In the genomic region with DNA sequence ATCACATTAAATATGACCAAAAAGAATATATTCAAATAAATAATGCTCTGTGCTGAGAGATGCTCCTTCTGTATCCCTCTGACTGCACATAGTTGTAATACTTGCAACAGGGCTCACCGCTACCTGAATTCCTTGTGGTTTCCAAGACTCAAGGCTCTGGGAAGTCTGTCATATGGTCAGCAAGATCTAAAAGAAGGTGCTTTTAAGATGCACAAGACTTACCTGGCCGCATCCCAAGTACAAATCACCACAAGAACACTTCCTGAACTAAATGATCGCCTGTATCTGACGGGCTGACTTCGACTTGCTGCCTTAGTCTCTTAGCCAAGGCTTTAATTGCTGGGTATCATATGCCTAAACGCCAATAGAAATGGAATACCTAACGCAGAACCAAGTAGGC, we compare ENCODE assay signal across 32 cellular contexts.
A peak's percentile ranks its signal among the peaks of the same experiment; 100 is the strongest.
DNase-seq lines count a peak whose midpoint lies in the region; ATAC-seq, FAIRE-seq and TF ChIP-seq lines count a peak whose summit lies in the region.
"Had no signal": no experiment of that assay in that cellular context is flagged by ENCODE, and none has a peak within 500 bp of the region (broad histone marks: within the 10 kb centered on the region; RNA-seq: fewer than 3 reads in every experiment).

No MANE protein-coding gene starts in this region.

- H3K4ac ChIP-seq in IMR-90 (ENCODE audit: low read depth, low read length) = no peak overlapping the region

- CTCF ChIA-PET in IMR-90 (lab: Yijun Ruan, JAX) = interaction anchor here (0.7 kb wide), 1 partner anchor 85 kb away, joined by 5 read pairs; no protein-coding TSS in a partner anchor

- no peak overlapping the region for H2BK15ac ChIP-seq in IMR-90 (ENCODE audit: low read depth, low read length)

- no peak overlapping the region; the same call in 1 of the 2 replicates for H3K14ac ChIP-seq in IMR-90 (replicated peaks; ENCODE audit: low read depth, low read length)

- H4K20me1 ChIP-seq in IMR-90 (ENCODE audit: insufficient read depth, low read length) = peaks cover 3% of the 10 kb centered on the region; the same call in 1 of the 2 replicates
- H4K20me1 ChIP-seq in astrocyte (ENCODE audit: insufficient read depth, low read length) = peaks cover 11% of the 10 kb centered on the region

- H3K4me3 Mint-ChIP-seq in astrocyte (ENCODE audit: unreplicated experiment) = no peak overlapping the region
- H3K4me3 Mint-ChIP-seq: activated CD4-positive, alpha-beta T cell treated with anti-CD3 and anti-CD28 coated beads, Interleukin-2, amount 10 ng/mL, durations not matched to agents 7 days and 5 days; activated CD8-positive, alpha-beta memory T cell treated with anti-CD3 and anti-CD28 coated beads, Interleukin-2, amount 10 ng/mL, durations not matched to agents 7 days and 5 days; activated T-cell treated with anti-CD3 and anti-CD28 coated beads, Interleukin-2, amount 50 U/mL, for 72 hours; mesothelial cell of epicardium; naive thymus-derived CD4-positive, alpha-beta T cell had no signal

- H2BK20ac ChIP-seq in IMR-90 (ENCODE audit: low read depth, low read length) = no peak overlapping the region

- DNase-seq in ACHN (peak; percentile 27), IMR-90 (peak; percentile 68), astrocyte (ENCODE audit: low read depth) (peak; percentile 83), iris pigment epithelial cell (ENCODE audit: low read depth) (peak; percentile 59), left ventricle myocardium inferior (no peak), NCI-H226 (no peak), NCI-H1417 treated with DMSO at 0.1 percent for 48 hours (lab: John Stamatoyannopoulos, UW) (no peak)
- no peak for DNase-seq in activated naive CD4-positive, alpha-beta T cell treated with anti-CD3 and anti-CD28 coated beads, Interleukin-2, amount 50 U/mL, for 16 hours
- DNase-seq: activated CD4-positive, alpha-beta T cell treated with anti-CD3 and anti-CD28 coated beads, Interleukin-2, amount 10 ng/mL, durations not matched to agents 7 days and 5 days; activated CD8-positive, alpha-beta memory T cell treated with anti-CD3 and anti-CD28 coated beads, Interleukin-2, amount 10 ng/mL, durations not matched to agents 7 days and 5 days; activated naive CD4-positive, alpha-beta T cell treated with Interleukin-2 at 50 U/mL for 16 hours; activated T-cell treated with anti-CD3 and anti-CD28 coated beads, Interleukin-2, amount 50 U/mL, for 72 hours; cerebellar nuclear complex; COR-L47; DMS79; effector CD4-positive, alpha-beta T cell; foreskin melanocyte; left ventricle myocardium superior; MG63; naive thymus-derived CD4-positive, alpha-beta T cell; NCI-H1436 treated with DMSO at 0.1 percent for 48 hours; NCI-H2171 treated with DMSO at 0.1 percent for 48 hours; NCI-H748 treated with DMSO at 0.1 percent for 48 hours; OCI-M1; stimulated activated CD4-positive, alpha-beta T cell treated with anti-CD3 and anti-CD28 coated beads, Interleukin-4, amount 100 ng/mL, for 24 hours; stimulated activated naive CD4-positive, alpha-beta T cell; uterus; WERI-Rb-1 had no signal

- H3K27ac Mint-ChIP-seq in astrocyte (ENCODE audit: unreplicated experiment) = peak overlapping the region; percentile 47
- H3K27ac Mint-ChIP-seq: activated CD4-positive, alpha-beta T cell treated with anti-CD3 and anti-CD28 coated beads, Interleukin-2, amount 10 ng/mL, durations not matched to agents 7 days and 5 days; activated CD8-positive, alpha-beta memory T cell treated with anti-CD3 and anti-CD28 coated beads, Interleukin-2, amount 10 ng/mL, durations not matched to agents 7 days and 5 days; activated T-cell treated with anti-CD3 and anti-CD28 coated beads, Interleukin-2, amount 50 U/mL, for 72 hours; mesothelial cell of epicardium; naive thymus-derived CD4-positive, alpha-beta T cell had no signal

- H3K4me1 Mint-ChIP-seq in astrocyte (ENCODE audit: low read depth, unreplicated experiment) = peaks cover 13% of the 10 kb centered on the region
- H3K4me1 Mint-ChIP-seq: activated CD4-positive, alpha-beta T cell treated with anti-CD3 and anti-CD28 coated beads, Interleukin-2, amount 10 ng/mL, durations not matched to agents 7 days and 5 days had no signal

- TF ChIP-seq POLR2A in IMR-90 (IDR thresholded peaks at IDR 0.05; ENCODE audit: low read depth, low read length) = no peak

- H3K4me3 ChIP-seq in IMR-90 (ENCODE audit: insufficient read depth, low read depth, low read length) (no peak overlapping the region), astrocyte (ENCODE audit: insufficient read depth, low read depth, low read length) (no peak overlapping the region), left ventricle myocardium inferior (no peak overlapping the region)
- H3K4me3 ChIP-seq: BLaER1 treated with 17β-estradiol and CSF1 and Interleukin-3, amounts not matched to agents 10 nM and 100 nM; GM12878; MG63; uterus had no signal

- intact Hi-C loops in IMR-90 (cut with micrococcal nuclease) = no loop called here
- intact Hi-C loops in left ventricle myocardium inferior (cut with micrococcal nuclease) = no loop called here

- in situ Hi-C loops in ACHN (cut with HindIII; ENCODE audit: low pct_ligation_motif_present, low pct_unique_long_range_greater_than_20kb, low sequenced_read_pairs) (no loop called here), IMR-90 (cut with MboI; ENCODE audit: low sequenced_read_pairs) (no loop called here)

- FAIRE-seq in astrocyte (lab: Jason Lieb, UNC) = no peak
- FAIRE-seq: GM12878 had no signal

- dilution Hi-C loops in IMR-90 (cut with HindIII; ENCODE audit: low sequenced_read_pairs, unreplicated experiment) = no loop called here

- POLR2A ChIA-PET in IMR-90 (lab: Charles Lee; ENCODE audit: unreplicated experiment) = no interaction called here

- peak; percentile 81 for ATAC-seq in IMR-90 (ENCODE audit: low read depth)
- ATAC-seq: activated CD8-positive, alpha-beta memory T cell treated with anti-CD3 and anti-CD28 coated beads, Interleukin-2, amount 10 ng/mL, durations not matched to agents 7 days and 5 days; activated T-cell treated with anti-CD3 and anti-CD28 coated beads, Interleukin-2, amount 50 U/mL, for 72 hours; GM12878; HCT116; left ventricle myocardium superior; naive thymus-derived CD4-positive, alpha-beta T cell had no signal

- no TSS peak for BruUV-seq in IMR-90 (replicated peaks; lab: Mats Ljungman, UMichigan)

- H2AK5ac ChIP-seq in IMR-90 (ENCODE audit: low read depth, low read length) = no peak overlapping the region

- H3K9ac ChIP-seq in IMR-90 (ENCODE audit: low read depth, low read length) = no peak overlapping the region
- no peak overlapping the region for H3K9ac ChIP-seq in astrocyte (ENCODE audit: low read length)
- H3K9ac ChIP-seq: BLaER1 treated with 17β-estradiol and CSF1 and Interleukin-3, amounts not matched to agents 10 nM and 100 nM had no signal

- H3K4me2 ChIP-seq in IMR-90 (ENCODE audit: low read depth, low read length) = no peak overlapping the region
- H3K4me2 ChIP-seq in astrocyte (ENCODE audit: low read length) = no peak overlapping the region
- H3K4me2 ChIP-seq: BLaER1 treated with 17β-estradiol and CSF1 and Interleukin-3, amounts not matched to agents 10 nM and 100 nM had no signal

- H3K27me3 Mint-ChIP-seq in astrocyte (ENCODE audit: low read depth, unreplicated experiment) = no peaks in the 10 kb centered on the region
- H3K27me3 Mint-ChIP-seq: activated CD4-positive, alpha-beta T cell treated with anti-CD3 and anti-CD28 coated beads, Interleukin-2, amount 10 ng/mL, durations not matched to agents 7 days and 5 days; activated CD8-positive, alpha-beta memory T cell treated with anti-CD3 and anti-CD28 coated beads, Interleukin-2, amount 10 ng/mL, durations not matched to agents 7 days and 5 days; naive thymus-derived CD4-positive, alpha-beta T cell had no signal

- 71% methylated on average over 1 of the region's 7 CpGs; no CpG with 5 or more reads in 1 of the 2 experiments for WGBS in IMR-90 (ENCODE audit: extremely low coverage in 2 of 2, insufficient read length in 1 of 2), 2 experiments

- H3K9me3 ChIP-seq in IMR-90 (ENCODE audit: control insufficient read depth, insufficient read depth, low read length) (no peaks in the 10 kb centered on the region), astrocyte (ENCODE audit: insufficient read depth, low read depth, low read length) (no peaks in the 10 kb centered on the region), left ventricle myocardium inferior (replicated peaks) (no peaks in the 10 kb centered on the region)
- H3K9me3 ChIP-seq: BLaER1 treated with 17β-estradiol and CSF1 and Interleukin-3, amounts not matched to agents 10 nM and 100 nM; MG63; uterus had no signal

- H2BK120ac ChIP-seq in IMR-90 (ENCODE audit: low read depth, low read length) = no peak overlapping the region

- H3K36me3 ChIP-seq in IMR-90 (ENCODE audit: control insufficient read depth, insufficient read depth, low read length) = peaks cover 9% of the 10 kb centered on the region
- no peaks in the 10 kb centered on the region for H3K36me3 ChIP-seq in astrocyte (ENCODE audit: insufficient read depth, low read length)
- peaks cover 19% of the 10 kb centered on the region for H3K36me3 ChIP-seq in left ventricle myocardium inferior
- H3K36me3 ChIP-seq: uterus had no signal

- H4K5ac ChIP-seq in IMR-90 (ENCODE audit: low read depth, low read length) = no peak overlapping the region

- H3K23ac ChIP-seq in IMR-90 (ENCODE audit: low read depth, low read length) = no peak overlapping the region

- H3K18ac ChIP-seq in IMR-90 (ENCODE audit: low read depth, low read length) = no peak overlapping the region

- H3K27me3 ChIP-seq in IMR-90 (ENCODE audit: control insufficient read depth, insufficient read depth, low read length) (no peaks in the 10 kb centered on the region), astrocyte (ENCODE audit: insufficient read depth, low read length) (no peaks in the 10 kb centered on the region), left ventricle myocardium inferior (ENCODE audit: low read depth) (no peaks in the 10 kb centered on the region)
- H3K27me3 ChIP-seq: BLaER1 treated with 17β-estradiol and CSF1 and Interleukin-3, amounts not matched to agents 10 nM and 100 nM; MG63; uterus had no signal

- no peak overlapping the region for H2AK9ac ChIP-seq in IMR-90 (replicated peaks; ENCODE audit: low read depth, low read length, poor library complexity)

- H3K4me1 ChIP-seq in IMR-90 (ENCODE audit: control insufficient read depth, insufficient read depth, low read length) = peaks cover 3% of the 10 kb centered on the region
- peaks cover 4% of the 10 kb centered on the region for H3K4me1 ChIP-seq in astrocyte (ENCODE audit: insufficient read depth, low read length)
- peaks cover 26% of the 10 kb centered on the region for H3K4me1 ChIP-seq in left ventricle myocardium inferior
- H3K4me1 ChIP-seq: uterus had no signal

- TF ChIP-seq CTCF in IMR-90 (conservative IDR thresholded peaks at IDR 0.05; ENCODE audit: low read depth, low read length) (no peak), astrocyte (IDR thresholded peaks at IDR 0.05; ENCODE audit: insufficient read depth, low read depth, low read length) (no peak), left ventricle myocardium inferior (IDR thresholded peaks at IDR 0.05; ENCODE audit: borderline replicate concordance) (no peak)

- peaks cover 7% of the 10 kb centered on the region for H3K36me3 Mint-ChIP-seq in astrocyte (ENCODE audit: low read depth, unreplicated experiment)

- no peak overlapping the region for H3K56ac ChIP-seq in IMR-90 (ENCODE audit: extremely low read depth, insufficient read depth, low read length)

- H3K27ac ChIP-seq in IMR-90 (ENCODE audit: insufficient read depth, low read length) (no peak overlapping the region), astrocyte (ENCODE audit: low read depth, low read length) (no peak overlapping the region), left ventricle myocardium inferior (replicated peaks) (no peak overlapping the region)
- H3K27ac ChIP-seq: BLaER1 treated with 17β-estradiol and CSF1 and Interleukin-3, amounts not matched to agents 10 nM and 100 nM; uterus; WERI-Rb-1 had no signal

- H3K79me2 ChIP-seq in astrocyte (ENCODE audit: insufficient read depth, low read length) = no peaks in the 10 kb centered on the region

- H3K9me3 Mint-ChIP-seq in astrocyte (ENCODE audit: unreplicated experiment) = no peaks in the 10 kb centered on the region
- H3K9me3 Mint-ChIP-seq: activated CD4-positive, alpha-beta T cell treated with anti-CD3 and anti-CD28 coated beads, Interleukin-2, amount 10 ng/mL, durations not matched to agents 7 days and 5 days; activated T-cell treated with anti-CD3 and anti-CD28 coated beads, Interleukin-2, amount 50 U/mL, for 72 hours; mesothelial cell of epicardium; naive thymus-derived CD4-positive, alpha-beta T cell had no signal

- TF ChIP-seq RAD21 in IMR-90 (IDR thresholded peaks at IDR 0.05; ENCODE audit: low read length) = no peak

- H2BK5ac ChIP-seq in IMR-90 (ENCODE audit: low read depth, low read length, poor library complexity, severe bottlenecking) = no peak overlapping the region

- H4K91ac ChIP-seq in IMR-90 (ENCODE audit: insufficient read depth, low read depth, low read length) = no peak overlapping the region

- no peak overlapping the region for H2AFZ ChIP-seq in IMR-90 (replicated peaks; ENCODE audit: low read length, poor library complexity)
- H2AFZ ChIP-seq in astrocyte (ENCODE audit: low read depth, low read length) = no peak overlapping the region

- no peak overlapping the region for H4K8ac ChIP-seq in IMR-90 (ENCODE audit: low read depth in 2 of 2, low read length in 2 of 2)

- H3K9me1 ChIP-seq in IMR-90 (ENCODE audit: insufficient read depth, low read length) = peaks cover 18% of the 10 kb centered on the region

- H3K79me1 ChIP-seq in IMR-90 (ENCODE audit: low read depth in 1 of 2, low read length in 2 of 2) = peaks cover 12 to 38% of the 10 kb centered on the region in 2 experiments

Comparison
In these comparisons a context has a peak if more than half of its experiments do, and no peak if none do; other contexts are left out.
1. DNase-seq: peak in ACHN (single experiment), IMR-90 (single experiment), astrocyte (single experiment) and iris pigment epithelial cell (single experiment); none in left ventricle myocardium inferior (single experiment), NCI-H226 (single experiment), activated naive CD4-positive, alpha-beta T cell treated with anti-CD3 and anti-CD28 coated beads, Interleukin-2, amount 50 U/mL, for 16 hours (single experiment) and NCI-H1417 treated with DMSO at 0.1 percent for 48 hours (single experiment).